In genomic region chr13:43983373-43983772, GRCh38 we compare ENCODE assay signal across 16 cellular contexts.
DNase-seq lines count a peak whose midpoint lies in the region; ATAC-seq, FAIRE-seq and TF ChIP-seq lines count a peak whose summit lies in the region.
"Had no signal": no experiment of that assay in that cellular context is flagged by ENCODE, and none has a peak within 500 bp of the region (broad histone marks: within the 10 kb centered on the region; RNA-seq: fewer than 3 reads in every experiment).

No MANE protein-coding gene starts in this region.

- no peaks in the 10 kb centered on the region for H3K79me2 ChIP-seq in GM23338 (replicated peaks; ENCODE audit: insufficient read depth)

- H3K27ac Mint-ChIP-seq in GM23338 (no peak overlapping the region), progenitor cell of endocrine pancreas (no peak overlapping the region)
- H3K27ac Mint-ChIP-seq: B cell; CD4-positive, alpha-beta T cell; H9 had no signal

- no peak overlapping the region for H2AK5ac ChIP-seq in mesenchymal stem cell (ENCODE audit: low read length, severe bottlenecking)

- TF ChIP-seq CTCF in GM23338 (conservative IDR thresholded peaks at IDR 0.05; ENCODE audit: low read depth in 2 of 2) (no peak), lower lobe of right lung (IDR thresholded peaks at IDR 0.05) (no peak), progenitor cell of endocrine pancreas (IDR thresholded peaks at IDR 0.05; ENCODE audit: unreplicated experiment) (no peak)

- H3K14ac ChIP-seq in mesenchymal stem cell (ENCODE audit: low read length in 2 of 2), result no peak overlapping the region

- H4K8ac ChIP-seq in mesenchymal stem cell (ENCODE audit: low read length), result no peak overlapping the region

- no peaks in the 10 kb centered on the region for H3K36me3 ChIP-seq in GM23338 (ENCODE audit: insufficient read depth)
- H3K36me3 ChIP-seq in mesenchymal stem cell (ENCODE audit: control insufficient read depth in 1 of 2, insufficient read depth in 2 of 2, low read depth in 1 of 2, low read length in 2 of 2), result no peaks in the 10 kb centered on the region
- no peaks in the 10 kb centered on the region for H3K36me3 ChIP-seq in lower lobe of right lung

- no peak overlapping the region for H2BK12ac ChIP-seq in mesenchymal stem cell (ENCODE audit: low read length in 2 of 2)

- H4K91ac ChIP-seq in mesenchymal stem cell (ENCODE audit: low read length), result no peak overlapping the region

- no peak overlapping the region for H3K23ac ChIP-seq in mesenchymal stem cell (ENCODE audit: low read length in 2 of 2)

- no peaks in the 10 kb centered on the region for H3F3A ChIP-seq in GM23338 (replicated peaks; ENCODE audit: low read depth)

- no peaks in the 10 kb centered on the region for H3K36me3 Mint-ChIP-seq in GM23338 (ENCODE audit: low read depth)
- H3K36me3 Mint-ChIP-seq in progenitor cell of endocrine pancreas (ENCODE audit: insufficient read depth), result no peaks in the 10 kb centered on the region

- intact Hi-C loops in lower lobe of right lung (cut with DNase I), result no loop called here

- no peaks in the 10 kb centered on the region for H3K27me3 ChIP-seq in GM23338 (ENCODE audit: insufficient read depth)
- H3K27me3 ChIP-seq in mesenchymal stem cell (ENCODE audit: control insufficient read depth in 1 of 2, insufficient read depth in 1 of 2, low read length in 2 of 2), result peaks cover 0 to 20% of the 10 kb centered on the region in 2 experiments
- no peaks in the 10 kb centered on the region for H3K27me3 ChIP-seq in lower lobe of right lung (ENCODE audit: low read depth)

- no peaks in the 10 kb centered on the region for H3K9me3 Mint-ChIP-seq in GM23338
- no peaks in the 10 kb centered on the region for H3K9me3 Mint-ChIP-seq in progenitor cell of endocrine pancreas (ENCODE audit: low read depth)
- H3K9me3 Mint-ChIP-seq: CD4-positive, alpha-beta T cell; H9 had no signal

- no peak for DNase-seq in GM23338 (ENCODE audit: low spot score)
- DNase-seq in LHCN-M2 (ENCODE audit: low read depth), result peak; percentile 6
- DNase-seq in mesenchymal stem cell, result peak; percentile 16
- DNase-seq in putamen (ENCODE audit: low spot score), result no peak
- DNase-seq in lower lobe of right lung, result no peak
- no peak for DNase-seq in progenitor cell of endocrine pancreas (ENCODE audit: low spot score, unreplicated experiment)
- DNase-seq: C1 segment of cervical spinal cord; CD4-positive, alpha-beta T cell; DMS79; GOT3; H9 had no signal

- H3K9me3 ChIP-seq in mesenchymal stem cell (ENCODE audit: control insufficient read depth, low read length) (no peaks in the 10 kb centered on the region), lower lobe of right lung (no peaks in the 10 kb centered on the region)

- H3K4me3 ChIP-seq in GM23338 (no peak overlapping the region), mesenchymal stem cell (ENCODE audit: insufficient read depth in 1 of 2, low read depth in 1 of 2, low read length in 2 of 2) (no peak overlapping the region), lower lobe of right lung (no peak overlapping the region)
- H3K4me3 ChIP-seq: GM12878 had no signal

- 62% methylated on average over 7 of the region's 7 CpGs for WGBS in mesenchymal stem cell

- H3K27me3 Mint-ChIP-seq in GM23338 (ENCODE audit: insufficient read depth, low read depth, poor library complexity), result no peaks in the 10 kb centered on the region
- no peaks in the 10 kb centered on the region for H3K27me3 Mint-ChIP-seq in progenitor cell of endocrine pancreas

- H3K9me2 ChIP-seq in GM23338 (ENCODE audit: insufficient read depth), result no peaks in the 10 kb centered on the region; the same call in 1 of the 2 replicates

- H3K79me1 ChIP-seq in mesenchymal stem cell (replicated peaks; ENCODE audit: low read length, poor library complexity, severe bottlenecking), result no peaks in the 10 kb centered on the region

- FAIRE-seq in endometrium (lab: Jason Lieb, UNC), result peak; percentile 35
- FAIRE-seq: A204.1, GM12878, GM18507 had no signal

- H4K20me1 ChIP-seq in GM23338 (replicated peaks; ENCODE audit: insufficient read depth), result no peaks in the 10 kb centered on the region

- H3K4me1 Mint-ChIP-seq in GM23338 (peaks cover 5% of the 10 kb centered on the region; the same call in 2 of the 3 replicates), progenitor cell of endocrine pancreas (ENCODE audit: low read depth) (peaks cover 26% of the 10 kb centered on the region)
- H3K4me1 Mint-ChIP-seq: B cell had no signal

- ATAC-seq in GM23338, result no peak
- no peak for ATAC-seq in lower lobe of right lung
- ATAC-seq: GM12878 had no signal

- H3K27ac ChIP-seq in GM23338 (ENCODE audit: low read depth), result no peak overlapping the region
- H3K27ac ChIP-seq in mesenchymal stem cell (ENCODE audit: low read length, poor library complexity, severe bottlenecking), result no peak overlapping the region
- no peak overlapping the region for H3K27ac ChIP-seq in lower lobe of right lung

- no peak overlapping the region for H3K4me2 ChIP-seq in GM23338
- H3K4me2 ChIP-seq in mesenchymal stem cell (ENCODE audit: low read length, poor library complexity, severe bottlenecking), result no peak overlapping the region

- H3K4me3 Mint-ChIP-seq in GM23338 (no peak overlapping the region), progenitor cell of endocrine pancreas (ENCODE audit: low read depth) (no peak overlapping the region)
- H3K4me3 Mint-ChIP-seq: B cell; CD4-positive, alpha-beta T cell; H9 had no signal

- no peak overlapping the region for H2BK5ac ChIP-seq in mesenchymal stem cell (ENCODE audit: low read depth, low read length, poor library complexity, severe bottlenecking)

- H3K4ac ChIP-seq in mesenchymal stem cell (ENCODE audit: low read depth in 1 of 2, low read length in 2 of 2), result no peak overlapping the region

- H2BK15ac ChIP-seq in mesenchymal stem cell (ENCODE audit: low read depth, poor library complexity, severe bottlenecking), result no peak overlapping the region

- H3K9ac ChIP-seq in mesenchymal stem cell (ENCODE audit: low read length), result no peak overlapping the region

- no peak overlapping the region for H3K18ac ChIP-seq in mesenchymal stem cell (ENCODE audit: low read depth in 1 of 2, low read length in 2 of 2)

- H3K4me1 ChIP-seq in GM23338 (ENCODE audit: insufficient read depth), result peaks cover 6% of the 10 kb centered on the region; the same call in 1 of the 2 replicates
- H3K4me1 ChIP-seq in mesenchymal stem cell (ENCODE audit: control insufficient read depth, insufficient read depth, low read depth, low read length), result no peaks in the 10 kb centered on the region
- H3K4me1 ChIP-seq in lower lobe of right lung, result no peaks in the 10 kb centered on the region

- H2AFZ ChIP-seq in GM23338, result 0 out of 2 replicates have a peak overlapping the region, but pooled peaks have one; percentile 24
- no peak overlapping the region for H2AFZ ChIP-seq in mesenchymal stem cell (ENCODE audit: low read depth, low read length)

- H2BK120ac ChIP-seq in mesenchymal stem cell (ENCODE audit: low read depth, low read length), result no peak overlapping the region

TF ChIP-seq in GM23338, 12 proteins besides CTCF, POLR2A, EP300 and RAD21 (continues in another document):
- TF ChIP-seq CREB1 (CRISPR knock-in tag; IDR thresholded peaks at IDR 0.05; ENCODE audit: low read depth), result no peak

Comparison
In these comparisons a context has a peak if more than half of its experiments do, and no peak if none do; other contexts are left out.
1. DNase-seq: peak in LHCN-M2 (single experiment) and mesenchymal stem cell (single experiment); none in GM23338 (single experiment), putamen (single experiment), lower lobe of right lung (single experiment) and progenitor cell of endocrine pancreas (single experiment).